ENCODE assay signal across 22 cellular contexts in the genomic region with DNA sequence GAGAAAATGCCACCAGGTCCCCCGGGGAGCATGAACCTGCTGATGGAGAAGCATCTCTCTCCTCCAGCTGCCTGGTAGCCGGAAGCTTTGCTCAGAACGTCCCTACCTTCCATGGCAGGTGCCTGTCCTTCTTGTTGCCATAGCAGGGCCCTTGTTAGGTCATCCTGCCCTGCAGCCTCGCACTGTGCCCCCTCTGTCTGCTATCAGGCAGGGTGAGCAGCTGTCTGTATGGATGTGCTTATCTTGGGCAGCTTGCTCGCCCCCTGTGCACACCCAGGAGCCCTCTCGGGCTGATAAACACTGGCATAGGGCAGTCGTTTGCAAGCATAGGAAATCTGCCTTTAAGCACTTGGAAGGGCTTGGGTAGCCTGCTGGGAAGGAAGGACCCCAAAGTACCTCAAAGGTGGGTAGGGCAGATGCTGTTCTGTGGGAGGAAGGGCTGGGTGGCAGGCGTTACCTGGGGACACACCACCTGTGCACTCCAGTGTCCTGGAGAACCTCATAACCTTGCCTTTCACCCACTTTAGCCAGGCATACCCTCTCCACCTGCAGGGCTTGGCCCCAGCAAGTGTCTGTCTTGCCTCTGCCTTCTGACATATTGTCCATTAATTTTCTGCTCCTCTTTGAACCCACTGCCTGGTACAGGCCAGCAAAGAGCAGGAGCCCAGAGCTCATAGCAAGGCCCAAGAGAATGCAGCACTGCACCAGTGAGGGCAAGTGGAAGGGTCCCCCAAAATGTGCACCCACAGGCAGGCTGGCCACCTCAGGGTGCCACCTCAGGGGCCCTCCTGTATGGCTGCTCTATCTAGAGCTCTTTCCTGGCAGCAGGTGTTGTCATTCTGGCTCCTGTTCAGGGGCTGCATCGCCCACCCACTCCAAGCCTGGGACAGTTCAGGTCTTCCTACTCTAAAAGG. TPM values are rescaled to one million over a fixed set of nuclear protein-coding genes. Genes with fewer than 3 reads are reported as not detected.
DNase-seq lines count a peak whose midpoint lies in the region; ATAC-seq and FAIRE-seq lines count a peak whose summit lies in the region.
"Had no signal": no experiment of that assay in that cellular context is flagged by ENCODE, and none has a peak within 500 bp of the region (broad histone marks: within the 10 kb centered on the region; RNA-seq: fewer than 3 reads in every experiment).

No MANE protein-coding gene starts in this region.

- no peak overlapping the region for H3K4me3 Mint-ChIP-seq in T-helper 17 cell
- H3K4me3 Mint-ChIP-seq: activated T-cell treated with anti-CD3 and anti-CD28 coated beads, Interleukin-2, amount 50 U/mL, for 24 hours; brain; H9; type B pancreatic cell had no signal

- H3K4me2 ChIP-seq in Karpas-422 (ENCODE audit: low read depth, low read length, poor library complexity, severe bottlenecking) = no peak overlapping the region

- H3K4me1 ChIP-seq in Karpas-422 (ENCODE audit: low read length) (no peaks in the 10 kb centered on the region), small intestine (ENCODE audit: control insufficient read depth in 2 of 2, insufficient read depth in 1 of 2, low read depth in 1 of 2, low read length in 1 of 2) (no peaks in the 10 kb centered on the region)
- H3K4me1 ChIP-seq: adrenal gland had no signal

- no peak overlapping the region for H3K27ac ChIP-seq in Karpas-422 (ENCODE audit: low read length)
- no peak overlapping the region for H3K27ac ChIP-seq in small intestine (ENCODE audit: low read depth in 1 of 2, low read length in 1 of 2)

- H2AFZ ChIP-seq in Karpas-422 (ENCODE audit: low read length) = no peak overlapping the region

- FAIRE-seq in small intestine (lab: Jason Lieb, UNC) = no peak
- FAIRE-seq: A204.1, HTR-8/SVneo had no signal

- H3K27ac Mint-ChIP-seq in T-helper 17 cell = no peak overlapping the region
- H3K27ac Mint-ChIP-seq: activated T-cell treated with anti-CD3 and anti-CD28 coated beads, Interleukin-2, amount 50 U/mL, for 24 hours; brain; H9; type B pancreatic cell had no signal

- H3K4me3 ChIP-seq in Karpas-422 (ENCODE audit: low read length) = no peak overlapping the region
- no peak overlapping the region for H3K4me3 ChIP-seq in small intestine (ENCODE audit: low read depth in 1 of 2, low read length in 2 of 2)
- H3K4me3 ChIP-seq: adrenal gland had no signal

- H3K4me1 Mint-ChIP-seq in T-helper 17 cell = peaks cover 5% of the 10 kb centered on the region
- H3K4me1 Mint-ChIP-seq: brain, H9 had no signal

- H3K9ac ChIP-seq in Karpas-422 (ENCODE audit: low read length) = no peak overlapping the region

- H3K79me2 ChIP-seq in Karpas-422 (ENCODE audit: low read length) = no peaks in the 10 kb centered on the region

- H3K36me3 ChIP-seq in Karpas-422 (ENCODE audit: insufficient read depth, low read length) = 0 out of 2 replicates have a peak, but pooled peaks cover 5% of the 10 kb centered on the region
- H3K36me3 ChIP-seq in small intestine (ENCODE audit: control insufficient read depth in 2 of 2, insufficient read depth in 2 of 2, low read length in 2 of 2) = no peaks in the 10 kb centered on the region
- H3K36me3 ChIP-seq: adrenal gland had no signal

- H3K27me3 ChIP-seq in Karpas-422 (ENCODE audit: low read length) (no peaks in the 10 kb centered on the region), small intestine (ENCODE audit: control insufficient read depth in 2 of 2, insufficient read depth in 2 of 2, low read length in 2 of 2) (no peaks in the 10 kb centered on the region)
- H3K27me3 ChIP-seq: adrenal gland had no signal

- H3K9me3 ChIP-seq in T-helper 17 cell (ENCODE audit: control insufficient read depth, low read length, poor library complexity, severe bottlenecking) (no peaks in the 10 kb centered on the region), Karpas-422 (ENCODE audit: low read length) (no peaks in the 10 kb centered on the region), small intestine (ENCODE audit: control insufficient read depth, low read depth) (no peaks in the 10 kb centered on the region)
- H3K9me3 ChIP-seq: adrenal gland had no signal

- ATAC-seq in esophagus mucosa = peak; percentile 10
- no peak for ATAC-seq in T-helper 17 cell

- H3K9me2 ChIP-seq in Karpas-422 (replicated peaks; ENCODE audit: insufficient read depth, low read length) = no peaks in the 10 kb centered on the region

- H4K20me1 ChIP-seq in Karpas-422 (ENCODE audit: insufficient read depth, low read depth, low read length) = no peaks in the 10 kb centered on the region

- H3K36me3 Mint-ChIP-seq in T-helper 17 cell (ENCODE audit: low read depth) = peaks cover 2% of the 10 kb centered on the region
- H3K36me3 Mint-ChIP-seq: brain had no signal

- 63 to 76% (median 75%) methylated on average over 9 of the region's 9 CpGs for WGBS in small intestine, 3 donors

- no peaks in the 10 kb centered on the region for H3K27me3 Mint-ChIP-seq in T-helper 17 cell
- H3K27me3 Mint-ChIP-seq: activated T-cell treated with anti-CD3 and anti-CD28 coated beads, Interleukin-2, amount 50 U/mL, for 24 hours; type B pancreatic cell had no signal

- peak; percentile 34 to 68 (median 55) for DNase-seq in NCI-H1417 (lab: John Stamatoyannopoulos, UW)
- DNase-seq in NCI-H1417 treated with DMSO at 0.1 percent for 48 hours (lab: John Stamatoyannopoulos, UW) = no peak
- DNase-seq in COLO668 (lab: John Stamatoyannopoulos, UW; ENCODE audit: unreplicated experiment) = peak; percentile 82
- peak; percentile 75 for DNase-seq in NCI-H146 treated with DMSO at 0.1 percent for 48 hours (lab: John Stamatoyannopoulos, UW; ENCODE audit: unreplicated experiment)
- DNase-seq in T-helper 17 cell = no peak
- DNase-seq in Karpas-422 = no peak
- no peak for DNase-seq in small intestine
- DNase-seq: activated CD4-positive, alpha-beta T cell treated with anti-CD3 and anti-CD28 coated beads for 4 hours; activated gamma-delta T cell treated with Interleukin-2 at 50 U/mL for 16 hours; activated T-cell treated with anti-CD3 and anti-CD28 coated beads, Interleukin-2, amount 50 U/mL, for 24 hours; effector CD8-positive, alpha-beta T cell; EL; foreskin melanocyte; H9; mesenchymal stem cell; MV-4-11 had no signal

RNA-seq across cellular contexts. Expression of a gene that starts 8.0 kb away (rescaled TPM):
- total RNA-seq in esophagus mucosa = 146 TPM
- 10 to 100 TPM; 28.2 to 37.3 TPM for total RNA-seq in T-helper 17 cell
- 72.0 and 181 TPM in 2 replicates for total RNA-seq in Karpas-422 (2014; rRNA removed; shearing (Covaris generic); ENCODE audit: low replicate concordance)
- polyA plus RNA-seq in small intestine = 100 to 1,000 TPM in 2 of 3 donors, 10 to 100 TPM in 1; 57.8 to 151 (median 119) TPM

RNA-seq across cellular contexts. Expression of a gene that starts 8.0 kb away (rescaled TPM):
- 11.7 TPM for total RNA-seq in esophagus mucosa
- 10 to 100 TPM; 16.8 to 25.6 TPM for total RNA-seq in T-helper 17 cell
- 7.0 and 20.7 TPM in 2 replicates for total RNA-seq in Karpas-422 (2014; rRNA removed; shearing (Covaris generic); ENCODE audit: low replicate concordance)
- 10 to 100 TPM; 16.8 to 43.8 (median 37.8) TPM for polyA plus RNA-seq in small intestine

Comparison
In these comparisons a context has a peak if more than half of its experiments do, and no peak if none do; other contexts are left out.
1. DNase-seq: peak in NCI-H1417 (3 of 3), COLO668 (single experiment) and NCI-H146 treated with DMSO at 0.1 percent for 48 hours (single experiment); none in NCI-H1417 treated with DMSO at 0.1 percent for 48 hours (single experiment), T-helper 17 cell (0 of 3), Karpas-422 (single experiment) and small intestine (single experiment).